In genomic region chr16:65524997-65525396, GRCh38 we compare ENCODE assay signal across 1 cellular context.
TF ChIP-seq lines count a peak whose summit lies in the region.

No MANE protein-coding gene starts in this region.

TF ChIP-seq in SK-N-SH treated with all-trans-retinoic acid at 6 μM for 48 hours, 23 proteins besides CTCF, POLR2A, EP300 and RAD21 (continued from another document):
- TF ChIP-seq CREB5 (CRISPR knock-in tag; IDR thresholded peaks at IDR 0.05; ENCODE audit: low read depth) = no peak
- no peak for TF ChIP-seq GLIS3 (CRISPR knock-in tag; IDR thresholded peaks at IDR 0.05)
- TF ChIP-seq, protein P1, sequence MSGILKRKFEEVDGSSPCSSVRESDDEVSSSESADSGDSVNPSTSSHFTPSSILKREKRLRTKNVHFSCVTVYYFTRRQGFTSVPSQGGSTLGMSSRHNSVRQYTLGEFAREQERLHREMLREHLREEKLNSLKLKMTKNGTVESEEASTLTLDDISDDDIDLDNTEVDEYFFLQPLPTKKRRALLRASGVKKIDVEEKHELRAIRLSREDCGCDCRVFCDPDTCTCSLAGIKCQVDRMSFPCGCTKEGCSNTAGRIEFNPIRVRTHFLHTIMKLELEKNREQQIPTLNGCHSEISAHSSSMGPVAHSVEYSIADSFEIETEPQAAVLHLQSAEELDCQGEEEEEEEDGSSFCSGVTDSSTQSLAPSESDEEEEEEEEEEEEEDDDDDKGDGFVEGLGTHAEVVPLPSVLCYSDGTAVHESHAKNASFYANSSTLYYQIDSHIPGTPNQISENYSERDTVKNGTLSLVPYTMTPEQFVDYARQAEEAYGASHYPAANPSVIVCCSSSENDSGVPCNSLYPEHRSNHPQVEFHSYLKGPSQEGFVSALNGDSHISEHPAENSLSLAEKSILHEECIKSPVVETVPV (CRISPR knock-in tag; IDR thresholded peaks at IDR 0.05) = no peak
- TF ChIP-seq SNAI2 (CRISPR knock-in tag; IDR thresholded peaks at IDR 0.05) = no peak
- no peak for TF ChIP-seq RARB (CRISPR knock-in tag; IDR thresholded peaks at IDR 0.05)
